Comparison of ENCODE assay signal across 22 cellular contexts in the genomic region with DNA sequence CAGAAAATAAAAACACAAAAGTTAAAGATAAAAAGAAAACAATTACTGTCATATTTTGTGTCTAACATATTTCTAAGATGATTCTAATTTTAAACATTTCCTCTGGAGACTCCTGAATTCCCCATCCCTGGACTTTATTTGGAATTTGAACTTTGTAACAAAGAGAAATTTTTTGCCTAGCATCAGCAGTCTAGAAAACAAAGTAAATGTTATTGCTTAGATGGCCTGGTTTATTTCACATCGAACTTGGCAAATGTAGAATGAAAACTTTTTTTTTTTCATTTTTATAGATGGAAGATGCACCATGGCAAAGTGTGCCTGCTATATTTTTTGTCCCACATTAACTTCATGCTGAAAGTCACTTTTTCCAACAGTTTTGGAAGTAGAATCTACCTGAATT.
"Had no signal": no experiment of that assay in that cellular context is flagged by ENCODE, and none has a peak within 500 bp of the region (broad histone marks: within the 10 kb centered on the region; RNA-seq: fewer than 3 reads in every experiment).

No MANE protein-coding gene starts in this region.

- H3K27me3 ChIP-seq: left lung, right atrium auricular region, right lobe of liver, suprapubic skin, tibial nerve, uterus had no signal

- H3K4me2 ChIP-seq: smooth muscle cell had no signal

- H3K4me1 ChIP-seq: left lung, lower lobe of right lung, parathyroid adenoma, right atrium auricular region, right lobe of liver, suprapubic skin, tibial nerve, uterus had no signal

- H3K9me3 ChIP-seq: left lung, lower lobe of right lung, right atrium auricular region, right lobe of liver, suprapubic skin, thoracic aorta, tibial nerve, uterus had no signal

- H2AFZ ChIP-seq: parathyroid adenoma had no signal

- ATAC-seq: left colon; left lung; lower lobe of right lung; naive thymus-derived CD8-positive, alpha-beta T cell; right lobe of liver had no signal

- H3K36me3 ChIP-seq: left lung, lower lobe of right lung, right atrium auricular region, right lobe of liver, suprapubic skin, thoracic aorta, tibial nerve, uterus had no signal

- H3K9ac ChIP-seq: parathyroid adenoma had no signal

- H3K4me3 ChIP-seq: left lung, lower lobe of right lung, right atrium auricular region, right lobe of liver, smooth muscle cell, suprapubic skin, thoracic aorta, tibial nerve, uterus had no signal

- H3K79me2 ChIP-seq: parathyroid adenoma had no signal

- FAIRE-seq: islet of Langerhans, kidney had no signal

- DNase-seq: hypothalamus; immature natural killer cell; kidney; left colon; left lung; lower lobe of right lung; mammary epithelial cell; mesenchymal stem cell; naive thymus-derived CD8-positive, alpha-beta T cell; nucleus accumbens; right lobe of liver; stimulated activated CD4-positive, alpha-beta T cell treated with anti-CD3 and anti-CD28 coated beads, Interleukin-1b, Interleukin-23, amount 100 ng/mL, for 48 hours; stimulated activated CD4-positive, alpha-beta T cell treated with anti-CD3 and anti-CD28 coated beads, Interleukin-4, amount 100 ng/mL, for 1 hour; stimulated activated naive CD4-positive, alpha-beta T cell; uterus had no signal

- H3K27ac ChIP-seq: left lung, lower lobe of right lung, parathyroid adenoma, right atrium auricular region, right lobe of liver, suprapubic skin, thoracic aorta, tibial nerve, uterus had no signal
